16 cellular contexts compared by ENCODE assay signal in genomic region chr22:30209642-30210041, GRCh38. TPM values are rescaled to one million over a fixed set of nuclear protein-coding genes. Genes with fewer than 3 reads are reported as not detected.
DNase-seq lines count a peak whose midpoint lies in the region; ATAC-seq and TF ChIP-seq lines count a peak whose summit lies in the region.
"Had no signal": no experiment of that assay in that cellular context is flagged by ENCODE, and none has a peak within 500 bp of the region (broad histone marks: within the 10 kb centered on the region; RNA-seq: fewer than 3 reads in every experiment).

No MANE protein-coding gene starts in this region.

- H3K4me3 ChIP-seq in SJCRH30 = no peak overlapping the region
- no peak overlapping the region for H3K4me3 ChIP-seq in left lung
- no peak overlapping the region for H3K4me3 ChIP-seq in skeletal muscle tissue (ENCODE audit: low read length in 3 of 3)
- H3K4me3 ChIP-seq: gastrocnemius medialis had no signal

- intact Hi-C loops in CD14-positive monocyte (cut with micrococcal nuclease) = loop anchor here (5.0 kb wide), 2 partner anchors 32 to 58 kb away; partner anchors contain the start of gene OSM (in 1 of the 2)
- intact Hi-C loops in left lung (cut with DNase I) = no loop called here

- H3K4me3 Mint-ChIP-seq in CD14-positive monocyte = no peak overlapping the region
- H3K4me3 Mint-ChIP-seq: activated CD8-positive, alpha-beta memory T cell treated with anti-CD3 and anti-CD28 coated beads, Interleukin-2, amount 10 ng/mL, durations not matched to agents 7 days and 5 days; activated naive CD4-positive, alpha-beta T cell treated with anti-CD3 and anti-CD28 coated beads for 36 hours; effector memory CD8-positive, alpha-beta T cell had no signal

- H3K9ac ChIP-seq in skeletal muscle tissue (ENCODE audit: low read depth in 1 of 3, low read length in 3 of 3) = no peak overlapping the region

- TF ChIP-seq CTCF in CD14-positive monocyte (IDR thresholded peaks at IDR 0.05) (no peak), left lung (IDR thresholded peaks at IDR 0.05) (no peak)

- H3K36me3 ChIP-seq in SJCRH30 (no peaks in the 10 kb centered on the region), left lung (no peaks in the 10 kb centered on the region), skeletal muscle tissue (ENCODE audit: control insufficient read depth in 3 of 3, insufficient read depth in 3 of 3, low read length in 3 of 3) (no peaks in the 10 kb centered on the region)
- H3K36me3 ChIP-seq: gastrocnemius medialis, WERI-Rb-1 had no signal

- ATAC-seq in left lung (no peak), GM18861 (IDR thresholded peaks at IDR 0.05; ENCODE audit: unreplicated experiment) (no peak)
- ATAC-seq: activated CD8-positive, alpha-beta memory T cell treated with anti-CD3 and anti-CD28 coated beads, Interleukin-2, amount 10 ng/mL, durations not matched to agents 7 days and 5 days; effector memory CD8-positive, alpha-beta T cell; gastrocnemius medialis had no signal

- H3K9me3 ChIP-seq in SJCRH30 (replicated peaks) (no peaks in the 10 kb centered on the region), left lung (no peaks in the 10 kb centered on the region), skeletal muscle tissue (ENCODE audit: control insufficient read depth in 3 of 3, low read length in 3 of 3) (no peaks in the 10 kb centered on the region)
- H3K9me3 ChIP-seq: gastrocnemius medialis had no signal

- peak overlapping the region; percentile 89 for H3K27ac ChIP-seq in SJCRH30
- peak overlapping the region; percentile 64 to 84 for H3K27ac ChIP-seq in left lung
- peak overlapping the region; percentile 62 for H3K27ac ChIP-seq in skeletal muscle tissue (ENCODE audit: low read depth, low read length)
- H3K27ac ChIP-seq: WERI-Rb-1 had no signal

- peaks cover 55% of the 10 kb centered on the region for H3K4me1 Mint-ChIP-seq in CD14-positive monocyte

- peaks cover 0 to 3% (median 0%) of the 10 kb centered on the region in 7 donors for H3K9me3 Mint-ChIP-seq in CD14-positive monocyte
- H3K9me3 Mint-ChIP-seq: activated naive CD4-positive, alpha-beta T cell treated with anti-CD3 and anti-CD28 coated beads for 36 hours; effector memory CD8-positive, alpha-beta T cell had no signal

- peaks cover 62% of the 10 kb centered on the region for H3K4me1 ChIP-seq in SJCRH30
- H3K4me1 ChIP-seq in left lung = peaks cover 31 to 64% of the 10 kb centered on the region in 2 donors
- H3K4me1 ChIP-seq in skeletal muscle tissue (ENCODE audit: control insufficient read depth in 3 of 3, insufficient read depth in 3 of 3, low read length in 3 of 3) = peaks cover 20 to 27% (median 23%) of the 10 kb centered on the region in 3 donors

- H3K36me3 Mint-ChIP-seq in CD14-positive monocyte = no peaks in the 10 kb centered on the region
- H3K36me3 Mint-ChIP-seq: activated CD8-positive, alpha-beta memory T cell treated with anti-CD3 and anti-CD28 coated beads, Interleukin-2, amount 10 ng/mL, durations not matched to agents 7 days and 5 days had no signal

- peaks cover 2 to 13% (median 3%) of the 10 kb centered on the region in 3 donors for H3K27me3 Mint-ChIP-seq in CD14-positive monocyte (ENCODE audit: low read depth in 3 of 3)
- H3K27me3 Mint-ChIP-seq: activated CD8-positive, alpha-beta memory T cell treated with anti-CD3 and anti-CD28 coated beads, Interleukin-2, amount 10 ng/mL, durations not matched to agents 7 days and 5 days; effector memory CD8-positive, alpha-beta T cell had no signal

- DNase-seq in CD14-positive monocyte (ENCODE audit: low spot score) (no peak), SJCRH30 (no peak), left lung (no peak), NCI-H2227 treated with DMSO at 0.1 percent for 48 hours (lab: John Stamatoyannopoulos, UW) (no peak), NCI-H1436 (lab: John Stamatoyannopoulos, UW) (no peak)
- DNase-seq in NK-92 treated with Interleukin-12 subunit alpha and Interleukin-12 subunit beta, amount 100 ng/mL, for 24 hours (lab: John Stamatoyannopoulos, UW) = no peak
- DNase-seq: activated CD8-positive, alpha-beta memory T cell treated with anti-CD3 and anti-CD28 coated beads, Interleukin-2, amount 10 ng/mL, durations not matched to agents 7 days and 5 days; activated naive CD4-positive, alpha-beta T cell treated with anti-CD3 and anti-CD28 coated beads for 36 hours; effector memory CD8-positive, alpha-beta T cell; NCI-H2171 treated with DMSO at 0.1 percent for 48 hours; WERI-Rb-1 had no signal

- H3K27me3 ChIP-seq in SJCRH30 (no peaks in the 10 kb centered on the region), left lung (no peaks in the 10 kb centered on the region), skeletal muscle tissue (ENCODE audit: control insufficient read depth in 3 of 3, insufficient read depth in 3 of 3, low read length in 3 of 3) (peaks cover 24 to 68% (median 35%) of the 10 kb centered on the region in 3 donors)

- peak overlapping the region in 5 of 7 donors; percentile 56 to 86 (median 71) for H3K27ac Mint-ChIP-seq in CD14-positive monocyte
- H3K27ac Mint-ChIP-seq: activated CD8-positive, alpha-beta memory T cell treated with anti-CD3 and anti-CD28 coated beads, Interleukin-2, amount 10 ng/mL, durations not matched to agents 7 days and 5 days; activated naive CD4-positive, alpha-beta T cell treated with anti-CD3 and anti-CD28 coated beads for 36 hours had no signal

RNA-seq across cellular contexts. Expression of gene LIF, which starts 36.9 kb away (rescaled TPM):
- not detected for polyA plus RNA-seq in CD14-positive monocyte
- 1.1 and 1.7 TPM in 2 replicates for total RNA-seq in SJCRH30 (2014; rRNA removed; shearing (Covaris generic))
- total RNA-seq in left lung = 10 to 100 TPM in 1 of 2 donors, 1 to 10 TPM in 1; 8.1 to 10.7 TPM
- total RNA-seq in skeletal muscle tissue = 0.52 TPM
- total RNA-seq: gastrocnemius medialis had no signal

RNA-seq across cellular contexts. Expression of gene OSM, which starts 57.0 kb away (rescaled TPM):
- 100 to 1,000 TPM in 1 of 2 donors, 10 to 100 TPM in 1; 48.0 to 146 TPM for polyA plus RNA-seq in CD14-positive monocyte
- total RNA-seq in SJCRH30 (2014; rRNA removed; shearing (Covaris generic)) = not detected in 2 replicates
- total RNA-seq in left lung (1 to 10 TPM; 4.8 to 6.3 TPM), skeletal muscle tissue (0.52 TPM)
- total RNA-seq: M059J had no signal
- polyA plus RNA-seq: neural cell had no signal

Comparison
In these comparisons a context has a peak if more than half of its experiments do, and no peak if none do; other contexts are left out.
1. intact Hi-C loops: an anchor here in CD14-positive monocyte (5.0 kb wide); none called in left lung.